12 cellular contexts compared by ENCODE assay signal in the genomic region with DNA sequence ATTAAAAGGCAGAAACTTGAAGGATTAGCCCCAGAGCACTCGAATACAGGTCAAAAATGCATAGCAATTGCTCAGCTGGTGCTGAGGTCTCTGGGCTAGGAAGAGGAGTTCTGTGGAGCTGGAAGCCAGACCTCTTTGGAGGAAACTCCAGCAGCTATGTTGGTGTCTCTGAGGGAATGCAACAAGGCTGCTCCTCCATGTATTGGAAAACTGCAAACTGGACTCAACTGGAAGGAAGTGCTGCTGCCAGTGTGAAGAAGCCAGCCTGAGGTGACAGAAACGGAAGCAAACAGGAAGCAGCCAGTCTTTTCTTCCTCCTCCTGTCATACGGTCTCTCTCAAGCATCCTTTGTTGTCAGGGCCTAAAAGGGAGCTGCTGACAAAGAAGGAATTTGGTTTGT.
DNase-seq lines count a peak whose midpoint lies in the region; ATAC-seq and TF ChIP-seq lines count a peak whose summit lies in the region.
"Had no signal": no experiment of that assay in that cellular context is flagged by ENCODE, and none has a peak within 500 bp of the region (broad histone marks: within the 10 kb centered on the region; RNA-seq: fewer than 3 reads in every experiment).

No MANE protein-coding gene starts in this region.

- H3K27ac Mint-ChIP-seq in activated naive CD4-positive, alpha-beta T cell treated with anti-CD3 and anti-CD28 coated beads, Interleukin-2, amount 10 ng/mL, durations not matched to agents 7 days and 5 days = peak overlapping the region; percentile 55
- peak overlapping the region; percentile 83 for H3K27ac Mint-ChIP-seq in T-helper 2 cell treated with Interferon-gamma antibody and Interleukin-4, amounts not matched to agents 5 μg/mL and 100 μg/mL, for 36 hours

- H4K20me1 ChIP-seq in hepatocyte (ENCODE audit: insufficient read depth, poor library complexity, severe bottlenecking) = no peaks in the 10 kb centered on the region

- H3K27ac ChIP-seq in hepatocyte (peak overlapping the region; percentile 45), thymus (ENCODE audit: low read depth) (peak overlapping the region; percentile 56), ascending aorta (peak overlapping the region in 1 of 2 donors; percentile 78)
- H3K27ac ChIP-seq: cardiac muscle cell, SK-N-MC had no signal

- H3K9me2 ChIP-seq in hepatocyte (replicated peaks; ENCODE audit: insufficient read depth) = no peaks in the 10 kb centered on the region

- no peaks in the 10 kb centered on the region for H3K27me3 Mint-ChIP-seq in activated naive CD4-positive, alpha-beta T cell treated with anti-CD3 and anti-CD28 coated beads, Interleukin-2, amount 10 ng/mL, durations not matched to agents 7 days and 5 days
- no peaks in the 10 kb centered on the region for H3K27me3 Mint-ChIP-seq in T-helper 2 cell treated with Interferon-gamma antibody and Interleukin-4, amounts not matched to agents 5 μg/mL and 100 μg/mL, for 36 hours (ENCODE audit: low read depth)

- DNase-seq in activated naive CD4-positive, alpha-beta T cell treated with anti-CD3 and anti-CD28 coated beads, Interleukin-2, amount 10 ng/mL, durations not matched to agents 7 days and 5 days = peak; percentile 36
- DNase-seq in activated naive CD4-positive, alpha-beta T cell treated with anti-CD3 and anti-CD28 coated beads, Interleukin-2, amount 50 U/mL, for 16 hours = no peak
- no peak for DNase-seq in T-helper 2 cell treated with Interferon-gamma antibody and Interleukin-4, amounts not matched to agents 5 μg/mL and 100 μg/mL, for 36 hours (ENCODE audit: low spot score)
- DNase-seq in hepatocyte (ENCODE audit: low spot score) (no peak), ascending aorta (ENCODE audit: low spot score in 2 of 2) (no peak)
- DNase-seq: NCI-H524, psoas muscle had no signal

- no peak for TF ChIP-seq CTCF in hepatocyte (IDR thresholded peaks at IDR 0.05; ENCODE audit: poor library complexity)
- TF ChIP-seq CTCF in ascending aorta (IDR thresholded peaks at IDR 0.05) = no peak

- ATAC-seq in GM21717 (IDR thresholded peaks at IDR 0.05; ENCODE audit: unreplicated experiment) = no peak
- ATAC-seq in GM21825 (IDR thresholded peaks at IDR 0.05; ENCODE audit: unreplicated experiment) = no peak

- H3K27me3 ChIP-seq in hepatocyte (no peaks in the 10 kb centered on the region), thymus (ENCODE audit: control insufficient read depth, insufficient read depth) (no peaks in the 10 kb centered on the region), ascending aorta (no peaks in the 10 kb centered on the region)

- H3K36me3 ChIP-seq in hepatocyte (replicated peaks; ENCODE audit: insufficient read depth, low read depth) (no peaks in the 10 kb centered on the region), thymus (ENCODE audit: control insufficient read depth, insufficient read depth) (no peaks in the 10 kb centered on the region), ascending aorta (no peaks in the 10 kb centered on the region)
- H3K36me3 ChIP-seq: cardiac muscle cell had no signal

- H3K79me2 ChIP-seq in hepatocyte = no peaks in the 10 kb centered on the region

- peak overlapping the region; percentile 22 for H3K4me3 Mint-ChIP-seq in activated naive CD4-positive, alpha-beta T cell treated with anti-CD3 and anti-CD28 coated beads, Interleukin-2, amount 10 ng/mL, durations not matched to agents 7 days and 5 days
- peak overlapping the region; percentile 69 for H3K4me3 Mint-ChIP-seq in T-helper 2 cell treated with Interferon-gamma antibody and Interleukin-4, amounts not matched to agents 5 μg/mL and 100 μg/mL, for 36 hours

- H3K4me1 Mint-ChIP-seq in activated naive CD4-positive, alpha-beta T cell treated with anti-CD3 and anti-CD28 coated beads, Interleukin-2, amount 10 ng/mL, durations not matched to agents 7 days and 5 days = peaks cover 44% of the 10 kb centered on the region
- peaks cover 34% of the 10 kb centered on the region for H3K4me1 Mint-ChIP-seq in T-helper 2 cell treated with Interferon-gamma antibody and Interleukin-4, amounts not matched to agents 5 μg/mL and 100 μg/mL, for 36 hours (ENCODE audit: low read depth)

- H3K9me3 ChIP-seq in hepatocyte (ENCODE audit: low read depth) (no peaks in the 10 kb centered on the region), thymus (ENCODE audit: control insufficient read depth) (no peaks in the 10 kb centered on the region), ascending aorta (no peaks in the 10 kb centered on the region)
- H3K9me3 ChIP-seq: psoas muscle had no signal

- intact Hi-C loops in ascending aorta (cut with DNase I) = loop anchor here (2.0 to 5.0 kb wide), 3 partner anchors 79 to 279 kb away; a partner anchor contains a TSS

- H3K36me3 Mint-ChIP-seq in activated naive CD4-positive, alpha-beta T cell treated with anti-CD3 and anti-CD28 coated beads, Interleukin-2, amount 10 ng/mL, durations not matched to agents 7 days and 5 days = no peaks in the 10 kb centered on the region
- peaks cover 4% of the 10 kb centered on the region for H3K36me3 Mint-ChIP-seq in T-helper 2 cell treated with Interferon-gamma antibody and Interleukin-4, amounts not matched to agents 5 μg/mL and 100 μg/mL, for 36 hours (ENCODE audit: low read depth)

- WGBS in hepatocyte (ENCODE audit: low lambda C conversion rate, missing lambda C conversion rate) = 54% methylated on average over 3 of the region's 3 CpGs
- 23% methylated on average over 3 of the region's 3 CpGs for WGBS in thymus

- no peak overlapping the region for H3K4me2 ChIP-seq in hepatocyte

- H3K4me3 ChIP-seq in hepatocyte = no peak overlapping the region
- H3K4me3 ChIP-seq in thymus (ENCODE audit: low read length) = no peak overlapping the region
- H3K4me3 ChIP-seq in ascending aorta = no peak overlapping the region
- H3K4me3 ChIP-seq: cardiac muscle cell, psoas muscle, SK-N-MC had no signal

- CTCF ChIA-PET in activated naive CD4-positive, alpha-beta T cell treated with anti-CD3 and anti-CD28 coated beads, Interleukin-2, amount 10 ng/mL, durations not matched to agents 7 days and 5 days (lab: Charles Lee) = interaction anchor here (1.6 kb wide), 1 partner anchor 17 kb away, joined by 5 read pairs; no protein-coding TSS in a partner anchor

- H3K9me3 Mint-ChIP-seq in activated naive CD4-positive, alpha-beta T cell treated with anti-CD3 and anti-CD28 coated beads, Interleukin-2, amount 10 ng/mL, durations not matched to agents 7 days and 5 days = peaks cover 3% of the 10 kb centered on the region
- peaks cover 4% of the 10 kb centered on the region for H3K9me3 Mint-ChIP-seq in T-helper 2 cell treated with Interferon-gamma antibody and Interleukin-4, amounts not matched to agents 5 μg/mL and 100 μg/mL, for 36 hours

- H3K4me1 ChIP-seq in hepatocyte (ENCODE audit: insufficient read depth) = peaks cover 11% of the 10 kb centered on the region
- no peaks in the 10 kb centered on the region for H3K4me1 ChIP-seq in thymus (ENCODE audit: control insufficient read depth, insufficient read depth, low read length)
- peaks cover 0 to 7% of the 10 kb centered on the region in 2 donors for H3K4me1 ChIP-seq in ascending aorta

- no peak overlapping the region for H2AFZ ChIP-seq in hepatocyte
